8 cellular contexts compared by ENCODE assay signal in genomic region chr19:13154241-13154778, GRCh38. TPM values are rescaled to one million over a fixed set of nuclear protein-coding genes. Genes with fewer than 3 reads are reported as not detected.
DNase-seq lines count a peak whose midpoint lies in the region; ATAC-seq and TF ChIP-seq lines count a peak whose summit lies in the region.

No MANE protein-coding gene starts in this region.

- H3K27ac Mint-ChIP-seq in activated CD8-positive, alpha-beta T cell treated with anti-CD3 and anti-CD28 coated beads, Interleukin-2, amount 10 ng/mL, durations not matched to agents 7 days and 5 days, result peak overlapping the region; percentile 94
- H3K27ac Mint-ChIP-seq in endodermal cell (peak overlapping the region; percentile 98), mesothelial cell of epicardium (peak overlapping the region; percentile 98)

- POLR2A ChIA-PET in activated CD8-positive, alpha-beta T cell treated with anti-CD3 and anti-CD28 coated beads, Interleukin-2, amount 10 ng/mL, durations not matched to agents 7 days and 5 days (lab: Charles Lee), result interaction anchor here (0.9 to 3.3 kb wide), 13 partner anchors 13 to 822 kb away, joined by 3 to 183 read pairs (median 6); no protein-coding TSS in a partner anchor

- H3K36me3 ChIP-seq in endodermal cell (ENCODE audit: control insufficient read depth, insufficient read depth, low read length), result no peaks in the 10 kb centered on the region

- WGBS in endodermal cell (ENCODE audit: insufficient coverage in 1 of 2, insufficient read length in 1 of 2), 2 experiments, result 0 to 3% methylated on average over 4 to 21 of the region's 21 CpGs

- H3K27me3 Mint-ChIP-seq in activated CD8-positive, alpha-beta T cell treated with anti-CD3 and anti-CD28 coated beads, Interleukin-2, amount 10 ng/mL, durations not matched to agents 7 days and 5 days (ENCODE audit: low read depth), result peaks cover 2% of the 10 kb centered on the region
- H3K27me3 Mint-ChIP-seq in endodermal cell (ENCODE audit: insufficient read depth), result no peaks in the 10 kb centered on the region
- no peaks in the 10 kb centered on the region for H3K27me3 Mint-ChIP-seq in mesothelial cell of epicardium (ENCODE audit: low read depth)

- H3K4me3 Mint-ChIP-seq in activated CD8-positive, alpha-beta T cell treated with anti-CD3 and anti-CD28 coated beads, Interleukin-2, amount 10 ng/mL, durations not matched to agents 7 days and 5 days, result peak overlapping the region; percentile 99
- peak overlapping the region; percentile 100 for H3K4me3 Mint-ChIP-seq in endodermal cell
- peak overlapping the region; percentile 100 for H3K4me3 Mint-ChIP-seq in mesothelial cell of epicardium

- no peaks in the 10 kb centered on the region for H3K9me3 ChIP-seq in endodermal cell (ENCODE audit: control insufficient read depth, low read length)

- H3K4me1 ChIP-seq in endodermal cell (ENCODE audit: control insufficient read depth, insufficient read depth, low read length), result peaks cover 7% of the 10 kb centered on the region

- H3K36me3 Mint-ChIP-seq in activated CD8-positive, alpha-beta T cell treated with anti-CD3 and anti-CD28 coated beads, Interleukin-2, amount 10 ng/mL, durations not matched to agents 7 days and 5 days (ENCODE audit: low read depth), result peaks cover 41% of the 10 kb centered on the region
- H3K36me3 Mint-ChIP-seq in endodermal cell (ENCODE audit: low read depth), result peaks cover 13% of the 10 kb centered on the region
- peaks cover 6% of the 10 kb centered on the region for H3K36me3 Mint-ChIP-seq in mesothelial cell of epicardium

- ATAC-seq in activated CD8-positive, alpha-beta T cell treated with anti-CD3 and anti-CD28 coated beads, Interleukin-2, amount 10 ng/mL, durations not matched to agents 7 days and 5 days, result no peak
- ATAC-seq in stimulated activated naive CD8-positive, alpha-beta T cell treated with anti-CD3 and anti-CD28 coated beads, Interleukin-15, Interleukin-2, amounts not matched to agents 100 U/mL and 50 U/mL, for 24 hours, result no peak
- ATAC-seq in HG02938 (IDR thresholded peaks at IDR 0.05; ENCODE audit: unreplicated experiment), result no peak

- peaks cover 43% of the 10 kb centered on the region for H3K4me1 Mint-ChIP-seq in activated CD8-positive, alpha-beta T cell treated with anti-CD3 and anti-CD28 coated beads, Interleukin-2, amount 10 ng/mL, durations not matched to agents 7 days and 5 days (ENCODE audit: low read depth)
- peaks cover 7% of the 10 kb centered on the region for H3K4me1 Mint-ChIP-seq in endodermal cell
- peaks cover 26% of the 10 kb centered on the region for H3K4me1 Mint-ChIP-seq in mesothelial cell of epicardium

- H3K27ac ChIP-seq in endodermal cell (ENCODE audit: low read depth, low read length), result peak overlapping the region; percentile 97

- H3K27me3 ChIP-seq in endodermal cell (ENCODE audit: control insufficient read depth, insufficient read depth, low read length, poor library complexity, severe bottlenecking), result no peaks in the 10 kb centered on the region

- CTCF ChIA-PET in activated CD8-positive, alpha-beta T cell treated with anti-CD3 and anti-CD28 coated beads, Interleukin-2, amount 10 ng/mL, durations not matched to agents 7 days and 5 days (lab: Charles Lee), result interaction anchor here (1.1 to 3.7 kb wide), 8 partner anchors 10 to 109 kb away, joined by 4 to 29 read pairs (median 8); no protein-coding TSS in a partner anchor

- H3K9ac ChIP-seq in endodermal cell (ENCODE audit: extremely low read depth, low read length, poor library complexity, severe bottlenecking), result peak overlapping the region; percentile 99

- DNase-seq in NCI-H2029 (lab: John Stamatoyannopoulos, UW) (peak; percentile 48), NCI-H2029 treated with DMSO at 0.1 percent for 48 hours (lab: John Stamatoyannopoulos, UW) (no peak), NCI-H526 (lab: John Stamatoyannopoulos, UW) (peak; percentile 52 to 61), endodermal cell (peak; percentile 69), mesothelial cell of epicardium (ENCODE audit: low spot score in 2 of 2, unreplicated experiment in 2 of 2) (peak in 1 of 2 experiments; percentile 56)
- peak; percentile 71 for DNase-seq in activated CD8-positive, alpha-beta T cell treated with anti-CD3 and anti-CD28 coated beads, Interleukin-2, amount 10 ng/mL, durations not matched to agents 7 days and 5 days
- DNase-seq in stimulated activated naive CD8-positive, alpha-beta T cell treated with anti-CD3 and anti-CD28 coated beads, Interleukin-15, Interleukin-2, amounts not matched to agents 100 U/mL and 50 U/mL, for 24 hours, result peak; percentile 80

- H3K9me3 Mint-ChIP-seq in activated CD8-positive, alpha-beta T cell treated with anti-CD3 and anti-CD28 coated beads, Interleukin-2, amount 10 ng/mL, durations not matched to agents 7 days and 5 days (ENCODE audit: insufficient read depth), result no peaks in the 10 kb centered on the region
- H3K9me3 Mint-ChIP-seq in endodermal cell (no peaks in the 10 kb centered on the region), mesothelial cell of epicardium (no peaks in the 10 kb centered on the region)

- H3K4me3 ChIP-seq in endodermal cell (ENCODE audit: low read length), result peak overlapping the region; percentile 82

- TF ChIP-seq CTCF in endodermal cell (conservative IDR thresholded peaks at IDR 0.05) (no peak), mesothelial cell of epicardium (IDR thresholded peaks at IDR 0.05; ENCODE audit: unreplicated experiment) (no peak)

RNA-seq across cellular contexts. Expression of gene IER2, which starts 4.1 kb away (rescaled TPM):
- total RNA-seq in activated CD8-positive, alpha-beta T cell treated with anti-CD3 and anti-CD28 coated beads, Interleukin-2, amount 10 ng/mL, durations not matched to agents 7 days and 5 days, result 100 to 1,000 TPM; 203 to 210 TPM
- total RNA-seq in endodermal cell (10 to 100 TPM; 55.3 to 66.6 TPM), mesothelial cell of epicardium (278 to 284 TPM (median 282 TPM) in 3 replicates)
- 51.9 TPM for polyA plus RNA-seq in endodermal cell (2013, experiment 1 of 2)
- polyA plus RNA-seq in endodermal cell (2013, experiment 2 of 2), result 52.6 TPM

RNA-seq across cellular contexts. Expression of gene STX10, which starts 4.1 kb away (rescaled TPM):
- 10 to 100 TPM; 68.4 to 69.2 TPM for total RNA-seq in activated CD8-positive, alpha-beta T cell treated with anti-CD3 and anti-CD28 coated beads, Interleukin-2, amount 10 ng/mL, durations not matched to agents 7 days and 5 days
- total RNA-seq in endodermal cell (10 to 100 TPM; 30.8 to 34.8 TPM), mesothelial cell of epicardium (52.7 to 58.4 TPM (median 56.7 TPM) in 3 replicates)
- polyA plus RNA-seq in endodermal cell (2013, experiment 1 of 2), result 44.8 TPM
- polyA plus RNA-seq in endodermal cell (2013, experiment 2 of 2), result 42.4 TPM

RNA-seq across cellular contexts. Expression of gene NACC1, which starts 36.2 kb away (rescaled TPM):
- 10 to 100 TPM; 74.6 to 84.8 TPM for total RNA-seq in activated CD8-positive, alpha-beta T cell treated with anti-CD3 and anti-CD28 coated beads, Interleukin-2, amount 10 ng/mL, durations not matched to agents 7 days and 5 days
- 100 to 1,000 TPM; 164 to 172 TPM for total RNA-seq in endodermal cell
- 61.1 TPM for polyA plus RNA-seq in endodermal cell (2013, experiment 1 of 2)
- 53.8 TPM for polyA plus RNA-seq in endodermal cell (2013, experiment 2 of 2)
- total RNA-seq in mesothelial cell of epicardium, result 63.0 to 76.4 TPM (median 74.5 TPM) in 3 replicates

RNA-seq across cellular contexts. Expression of gene TRMT1, which starts 37.8 kb away (rescaled TPM):
- 10 to 100 TPM; 59.8 to 60.3 TPM for total RNA-seq in activated CD8-positive, alpha-beta T cell treated with anti-CD3 and anti-CD28 coated beads, Interleukin-2, amount 10 ng/mL, durations not matched to agents 7 days and 5 days
- total RNA-seq in endodermal cell, result 10 to 100 TPM; 51.3 to 66.2 TPM
- polyA plus RNA-seq in endodermal cell (2013, experiment 1 of 2), result 37.5 TPM
- 35.3 TPM for polyA plus RNA-seq in endodermal cell (2013, experiment 2 of 2)
- 53.9 to 58.6 TPM (median 57.0 TPM) in 3 replicates for total RNA-seq in mesothelial cell of epicardium

RNA-seq across cellular contexts. Expression of gene LYL1, which starts 51.7 kb away (rescaled TPM):
- total RNA-seq in activated CD8-positive, alpha-beta T cell treated with anti-CD3 and anti-CD28 coated beads, Interleukin-2, amount 10 ng/mL, durations not matched to agents 7 days and 5 days, result 1 to 10 TPM; 3.3 to 3.8 TPM
- total RNA-seq in endodermal cell (1 to 10 TPM; 1.9 to 2.0 TPM), mesothelial cell of epicardium (3.4 to 4.0 TPM (median 3.8 TPM) in 3 replicates)
- 1.00 TPM for polyA plus RNA-seq in endodermal cell (2013, experiment 1 of 2)
- 1.1 TPM for polyA plus RNA-seq in endodermal cell (2013, experiment 2 of 2)
